Comparison of ENCODE assay signal across 11 cellular contexts in genomic region chr5:53820802-53821171, GRCh38.
DNase-seq lines count a peak whose midpoint lies in the region; ATAC-seq and TF ChIP-seq lines count a peak whose summit lies in the region.
"Had no signal": no experiment of that assay in that cellular context is flagged by ENCODE, and none has a peak within 500 bp of the region (broad histone marks: within the 10 kb centered on the region; RNA-seq: fewer than 3 reads in every experiment).

No MANE protein-coding gene starts in this region.

- WGBS in gastroesophageal sphincter (ENCODE audit: low coverage in 1 of 2), 2 donors: 83 to 88% methylated on average over 2 to 3 of the region's 3 CpGs

- H3K4me1 ChIP-seq in KMS-11 (ENCODE audit: low read depth, poor library complexity, severe bottlenecking): peaks cover 34% of the 10 kb centered on the region
- H3K4me1 ChIP-seq in gastroesophageal sphincter: no peaks in the 10 kb centered on the region

- H3K79me2 ChIP-seq in KMS-11 (ENCODE audit: insufficient read depth, low read depth): no peaks in the 10 kb centered on the region

- DNase-seq in COLO668 (lab: John Stamatoyannopoulos, UW; ENCODE audit: unreplicated experiment): no peak
- no peak for DNase-seq in NCI-H2081 (lab: John Stamatoyannopoulos, UW)
- DNase-seq in NCI-H2107 treated with DMSO at 0.1 percent for 48 hours (lab: John Stamatoyannopoulos, UW; ENCODE audit: unreplicated experiment): no peak
- DNase-seq: erythroblast, NCI-H524 treated with DMSO at 0.1 percent for 48 hours, substantia nigra had no signal

- TF ChIP-seq CTCF in KMS-11 (conservative IDR thresholded peaks at IDR 0.05; ENCODE audit: low read depth, low read length) (no peak), gastroesophageal sphincter (IDR thresholded peaks at IDR 0.05) (no peak)

- peak overlapping the region; percentile 42; the same call in 1 of the 2 replicates for H3K27ac ChIP-seq in KMS-11
- H3K27ac ChIP-seq in gastroesophageal sphincter: no peak overlapping the region

- H4K20me1 ChIP-seq in KMS-11 (ENCODE audit: insufficient read depth): no peaks in the 10 kb centered on the region

- ATAC-seq in GM18502 (IDR thresholded peaks at IDR 0.05; ENCODE audit: poor library complexity, unreplicated experiment) (peak; percentile 96), GM19468 (IDR thresholded peaks at IDR 0.05; ENCODE audit: extremely low read depth, unreplicated experiment) (peak; percentile 76), HG02970 (IDR thresholded peaks at IDR 0.05; ENCODE audit: low FRiP score, unreplicated experiment) (peak; percentile 70), gastroesophageal sphincter (no peak)

- no peaks in the 10 kb centered on the region for H3K27me3 ChIP-seq in KMS-11 (ENCODE audit: insufficient read depth, low read depth)
- peaks cover 13% of the 10 kb centered on the region for H3K27me3 ChIP-seq in gastroesophageal sphincter

- no peaks in the 10 kb centered on the region for H3K9me3 ChIP-seq in gastroesophageal sphincter

- peak overlapping the region; percentile 15; the same call in 1 of the 2 replicates for H2AFZ ChIP-seq in KMS-11 (ENCODE audit: low read depth)

- no peak for TF ChIP-seq POLR2A in gastroesophageal sphincter (IDR thresholded peaks at IDR 0.05)

- H3K36me3 ChIP-seq in KMS-11 (ENCODE audit: insufficient read depth) (no peaks in the 10 kb centered on the region), gastroesophageal sphincter (no peaks in the 10 kb centered on the region)

- TF ChIP-seq EP300 in gastroesophageal sphincter (IDR thresholded peaks at IDR 0.05): no peak

- no peak overlapping the region for H3K4me3 ChIP-seq in KMS-11 (IDR thresholded peaks at IDR 0.05; ENCODE audit: insufficient read depth, low read depth, low read length)
- no peak overlapping the region for H3K4me3 ChIP-seq in gastroesophageal sphincter

- peak overlapping the region; percentile 52; the same call in 1 of the 2 replicates for H3K4me2 ChIP-seq in KMS-11

- no peak overlapping the region for H3K9ac ChIP-seq in KMS-11
